In the genomic region with DNA sequence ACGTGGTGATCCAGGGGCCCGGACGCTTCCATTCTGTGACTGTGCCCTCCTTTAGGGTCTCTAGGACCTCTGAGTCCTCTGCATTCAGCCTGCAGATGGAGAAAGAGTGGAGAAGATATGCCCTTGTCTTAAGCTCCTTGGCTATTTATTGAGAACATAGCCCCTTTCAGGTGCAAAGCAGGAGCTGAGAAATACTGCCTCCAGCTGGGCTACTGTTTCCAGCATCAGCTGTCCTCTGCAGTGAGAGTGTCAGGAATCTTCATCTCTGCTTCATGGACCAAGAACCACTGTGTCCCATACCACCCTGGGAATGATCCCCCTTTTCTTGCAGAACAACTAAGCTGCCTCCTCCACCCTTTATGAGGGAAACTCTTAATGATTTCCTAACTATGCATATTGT, we compare ENCODE assay signal across 30 cellular contexts.
"Had no signal": no experiment of that assay in that cellular context is flagged by ENCODE, and none has a peak within 500 bp of the region (broad histone marks: within the 10 kb centered on the region; RNA-seq: fewer than 3 reads in every experiment).

No MANE protein-coding gene starts in this region.

- H3K9me2 ChIP-seq: SK-N-SH had no signal

- H3K9me3 ChIP-seq: MG63, SJSA1, SK-N-SH had no signal

- H3K36me3 ChIP-seq: brain microvascular endothelial cell, MG63, SJSA1 had no signal

- DNase-seq: activated CD4-positive, alpha-beta memory T cell treated with anti-CD3 and anti-CD28 coated beads for 36 hours; activated CD4-positive, alpha-beta T cell treated with anti-CD3 and anti-CD28 coated beads for 36 hours; activated CD4-positive, alpha-beta T cell treated with anti-CD3 and anti-CD28 coated beads, Interleukin-2, amount 50 U/mL, for 1 hour; activated CD8-positive, alpha-beta memory T cell treated with anti-CD3 and anti-CD28 coated beads, Interleukin-2, amount 50 U/mL, for 48 hours; activated effector memory CD4-positive, alpha-beta T cell treated with Interleukin-2 at 50 U/mL for 16 hours; activated naive CD4-positive, alpha-beta T cell; activated naive CD4-positive, alpha-beta T cell treated with anti-CD3 and anti-CD28 coated beads, Interleukin-2, amount 50 U/mL, for 16 hours; activated naive CD8-positive, alpha-beta T cell treated with anti-CD3 and anti-CD28 coated beads for 36 hours; activated T-cell treated with anti-CD3 and anti-CD28 coated beads, Interleukin-2, amount 50 U/mL, for 48 hours; amniotic stem cell; aorta; brain microvascular endothelial cell; central memory CD4-positive, alpha-beta T cell; Karpas-422; KBM-7; MG63; NCI-H1092; NCI-H1436 treated with DMSO at 0.1 percent for 48 hours; NCI-H1694 treated with DMSO at 0.1 percent for 48 hours; NCI-H2029; NCI-H345; NCI-H524 treated with DMSO at 0.1 percent for 48 hours; SHP77 treated with DMSO at 0.1 percent for 48 hours; SK-N-SH had no signal

- H3K27ac ChIP-seq: brain microvascular endothelial cell, SJSA1 had no signal

- FAIRE-seq: TTC549 had no signal

- H3K36me3 Mint-ChIP-seq: activated CD4-positive, alpha-beta memory T cell treated with anti-CD3 and anti-CD28 coated beads for 36 hours; activated naive CD8-positive, alpha-beta T cell treated with anti-CD3 and anti-CD28 coated beads for 36 hours had no signal

- H3K27me3 ChIP-seq: brain microvascular endothelial cell, MG63, SJSA1 had no signal

- H3K9ac ChIP-seq: SK-N-SH had no signal

- ATAC-seq: activated CD4-positive, alpha-beta T cell treated with anti-CD3 and anti-CD28 coated beads for 36 hours; activated CD4-positive, CD25-positive, alpha-beta regulatory T cell treated with anti-CD3 and anti-CD28 coated beads, Interleukin-2, amount 50 U/mL, for 24 hours; Panc1 had no signal

- H3K4me1 ChIP-seq: SJSA1 had no signal

- H3K4me2 ChIP-seq: SK-N-SH had no signal

- H3K27me3 Mint-ChIP-seq: activated CD4-positive, alpha-beta memory T cell treated with anti-CD3 and anti-CD28 coated beads for 36 hours; activated CD4-positive, alpha-beta T cell treated with anti-CD3 and anti-CD28 coated beads for 36 hours had no signal

- H3K4me3 ChIP-seq: MG63, SJSA1 had no signal

- H3K27ac Mint-ChIP-seq: activated CD4-positive, alpha-beta memory T cell treated with anti-CD3 and anti-CD28 coated beads for 36 hours; activated CD4-positive, alpha-beta T cell treated with anti-CD3 and anti-CD28 coated beads for 36 hours; activated naive CD8-positive, alpha-beta T cell treated with anti-CD3 and anti-CD28 coated beads for 36 hours; T-helper 1 cell treated with Interleukin-12 subunit alpha and Interleukin-12 subunit beta and Interleukin-4 antibody, amounts not matched to agents 30 μg/mL and 1 μg/mL, for 36 hours; T-helper 2 cell treated with Interferon-gamma antibody and Interleukin-4, amounts not matched to agents 5 μg/mL and 100 μg/mL, for 36 hours had no signal

- H3K4me3 Mint-ChIP-seq: activated CD4-positive, alpha-beta memory T cell treated with anti-CD3 and anti-CD28 coated beads for 36 hours; activated CD4-positive, alpha-beta T cell treated with anti-CD3 and anti-CD28 coated beads for 36 hours; activated naive CD8-positive, alpha-beta T cell treated with anti-CD3 and anti-CD28 coated beads for 36 hours; T-helper 1 cell treated with Interleukin-12 subunit alpha and Interleukin-12 subunit beta and Interleukin-4 antibody, amounts not matched to agents 30 μg/mL and 1 μg/mL, for 36 hours; T-helper 2 cell treated with Interferon-gamma antibody and Interleukin-4, amounts not matched to agents 5 μg/mL and 100 μg/mL, for 36 hours had no signal

- H3K4me1 Mint-ChIP-seq: activated CD4-positive, alpha-beta T cell treated with anti-CD3 and anti-CD28 coated beads for 36 hours had no signal
